Comparison of ENCODE assay signal across 1 cellular context in the genomic region with DNA sequence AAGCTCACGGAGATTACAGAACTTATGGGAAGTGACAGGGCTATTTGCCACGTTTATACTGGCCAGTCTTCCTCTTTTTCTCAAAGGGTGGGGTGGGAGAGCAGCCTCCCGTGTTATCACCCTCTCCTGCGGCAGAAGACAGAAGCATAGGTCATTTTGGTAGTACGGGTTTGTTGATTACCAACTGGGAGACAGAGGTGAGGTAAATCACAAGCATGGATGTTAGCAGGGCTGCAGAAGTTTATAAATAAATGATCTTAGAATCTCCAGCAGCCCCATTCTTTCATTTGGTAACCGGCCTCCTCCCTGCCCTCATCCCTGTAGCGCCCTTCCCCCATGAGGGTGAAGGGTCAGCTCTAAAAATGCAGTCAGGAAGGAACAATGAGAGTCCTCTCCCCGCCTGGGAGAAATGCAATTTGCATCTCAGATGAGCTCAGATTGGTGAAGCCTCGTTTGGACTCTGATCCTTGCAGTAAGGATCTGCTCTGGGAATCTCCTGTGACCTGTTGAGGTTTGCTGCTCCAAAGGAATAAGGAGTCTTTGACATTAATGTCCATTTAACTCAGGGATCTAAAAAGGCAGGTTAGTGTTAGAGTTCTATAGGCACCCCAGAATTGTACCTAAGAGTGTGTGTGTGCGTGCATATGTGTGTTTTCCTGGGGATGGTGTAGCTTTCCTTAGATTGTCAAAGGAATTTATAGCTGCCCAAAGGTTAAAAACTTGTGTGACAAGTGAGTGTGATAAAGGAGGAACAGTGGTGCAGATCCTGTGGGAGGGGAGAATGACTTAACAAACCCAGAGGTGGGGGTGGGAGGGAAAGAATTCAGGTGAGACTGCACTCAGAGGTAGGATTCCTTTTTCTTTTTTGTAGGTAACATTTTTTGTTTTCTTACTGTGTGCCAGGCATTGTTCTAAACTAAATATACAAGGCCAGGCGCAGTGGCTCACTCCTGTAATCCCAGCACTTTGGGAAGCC.
TF ChIP-seq lines count a peak whose summit lies in the region.

No MANE protein-coding gene starts in this region.

TF ChIP-seq in HepG2, 621 proteins besides CTCF, POLR2A, EP300 and RAD21 (continued from another document and continues in another):
- TF ChIP-seq, protein P1, sequence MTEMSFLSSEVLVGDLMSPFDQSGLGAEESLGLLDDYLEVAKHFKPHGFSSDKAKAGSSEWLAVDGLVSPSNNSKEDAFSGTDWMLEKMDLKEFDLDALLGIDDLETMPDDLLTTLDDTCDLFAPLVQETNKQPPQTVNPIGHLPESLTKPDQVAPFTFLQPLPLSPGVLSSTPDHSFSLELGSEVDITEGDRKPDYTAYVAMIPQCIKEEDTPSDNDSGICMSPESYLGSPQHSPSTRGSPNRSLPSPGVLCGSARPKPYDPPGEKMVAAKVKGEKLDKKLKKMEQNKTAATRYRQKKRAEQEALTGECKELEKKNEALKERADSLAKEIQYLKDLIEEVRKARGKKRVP (CRISPR knock-in tag; IDR thresholded peaks at IDR 0.05): peak in 1 of 2 experiments; percentile 65; a peak in 2 of 4 replicates
- TF ChIP-seq, protein P2, sequence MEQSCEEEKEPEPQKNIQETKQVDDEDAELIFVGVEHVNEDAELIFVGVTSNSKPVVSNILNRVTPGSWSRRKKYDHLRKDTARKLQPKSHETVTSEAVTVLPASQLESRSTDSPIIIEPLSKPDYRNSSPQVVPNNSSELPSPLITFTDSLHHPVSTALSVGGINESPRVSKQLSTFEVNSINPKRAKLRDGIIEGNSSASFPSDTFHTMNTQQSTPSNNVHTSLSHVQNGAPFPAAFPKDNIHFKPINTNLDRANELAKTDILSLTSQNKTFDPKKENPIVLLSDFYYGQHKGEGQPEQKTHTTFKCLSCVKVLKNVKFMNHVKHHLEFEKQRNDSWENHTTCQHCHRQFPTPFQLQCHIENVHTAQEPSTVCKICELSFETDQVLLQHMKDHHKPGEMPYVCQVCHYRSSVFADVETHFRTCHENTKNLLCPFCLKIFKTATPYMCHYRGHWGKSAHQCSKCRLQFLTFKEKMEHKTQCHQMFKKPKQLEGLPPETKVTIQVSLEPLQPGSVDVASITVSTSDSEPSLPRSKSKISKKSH (CRISPR knock-in tag; IDR thresholded peaks at IDR 0.05; ENCODE audit: borderline replicate concordance): no peak
- TF ChIP-seq CENPX (CRISPR knock-in tag; IDR thresholded peaks at IDR 0.05): no peak
- no peak for TF ChIP-seq ZNF33A (CRISPR knock-in tag; IDR thresholded peaks at IDR 0.05; ENCODE audit: borderline replicate concordance)
- no peak for TF ChIP-seq ZNF446 (CRISPR knock-in tag; IDR thresholded peaks at IDR 0.05)
- TF ChIP-seq ZC3H13 (CRISPR knock-in tag; IDR thresholded peaks at IDR 0.05): no peak
- no peak for TF ChIP-seq GABPB1 (CRISPR knock-in tag; IDR thresholded peaks at IDR 0.05)
- TF ChIP-seq RFXANK (CRISPR knock-in tag; IDR thresholded peaks at IDR 0.05): no peak
- TF ChIP-seq, protein P3, sequence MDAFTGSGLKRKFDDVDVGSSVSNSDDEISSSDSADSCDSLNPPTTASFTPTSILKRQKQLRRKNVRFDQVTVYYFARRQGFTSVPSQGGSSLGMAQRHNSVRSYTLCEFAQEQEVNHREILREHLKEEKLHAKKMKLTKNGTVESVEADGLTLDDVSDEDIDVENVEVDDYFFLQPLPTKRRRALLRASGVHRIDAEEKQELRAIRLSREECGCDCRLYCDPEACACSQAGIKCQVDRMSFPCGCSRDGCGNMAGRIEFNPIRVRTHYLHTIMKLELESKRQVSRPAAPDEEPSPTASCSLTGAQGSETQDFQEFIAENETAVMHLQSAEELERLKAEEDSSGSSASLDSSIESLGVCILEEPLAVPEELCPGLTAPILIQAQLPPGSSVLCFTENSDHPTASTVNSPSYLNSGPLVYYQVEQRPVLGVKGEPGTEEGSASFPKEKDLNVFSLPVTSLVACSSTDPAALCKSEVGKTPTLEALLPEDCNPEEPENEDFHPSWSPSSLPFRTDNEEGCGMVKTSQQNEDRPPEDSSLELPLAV (CRISPR knock-in tag; conservative IDR thresholded peaks at IDR 0.05; ENCODE audit: low read depth): no peak
- TF ChIP-seq ZNF563 (CRISPR knock-in tag; IDR thresholded peaks at IDR 0.05): no peak
- TF ChIP-seq IRX3 (CRISPR knock-in tag; IDR thresholded peaks at IDR 0.05; ENCODE audit: borderline replicate concordance, low read depth): no peak
- no peak for TF ChIP-seq ZNF10 (CRISPR knock-in tag; IDR thresholded peaks at IDR 0.05; ENCODE audit: borderline replicate concordance, low read depth)
- TF ChIP-seq TCF12 (IDR thresholded peaks at IDR 0.05): no peak
- TF ChIP-seq TCF12 (CRISPR knock-in tag; IDR thresholded peaks at IDR 0.05): no peak
- TF ChIP-seq ZNF501 (CRISPR knock-in tag; IDR thresholded peaks at IDR 0.05): no peak
- no peak for TF ChIP-seq ZFP41 (CRISPR knock-in tag; IDR thresholded peaks at IDR 0.05; ENCODE audit: borderline replicate concordance)
- TF ChIP-seq ZNF496 (CRISPR knock-in tag; IDR thresholded peaks at IDR 0.05; ENCODE audit: insufficient replicate concordance): no peak
- TF ChIP-seq BCL6 (CRISPR knock-in tag; IDR thresholded peaks at IDR 0.05): peak; percentile 33; the same call in 1 of the 2 replicates
- TF ChIP-seq SOX6 (IDR thresholded peaks at IDR 0.05): no peak
- TF ChIP-seq SOX6 (CRISPR knock-in tag; IDR thresholded peaks at IDR 0.05): peak; percentile 44
- TF ChIP-seq ZNF569 (CRISPR knock-in tag; IDR thresholded peaks at IDR 0.05; ENCODE audit: borderline replicate concordance): no peak
- TF ChIP-seq SRSF1 (optimal IDR thresholded peaks at IDR 0.05; ENCODE audit: low read depth, low read length): no peak
- TF ChIP-seq ZNF3 (CRISPR knock-in tag; IDR thresholded peaks at IDR 0.05): peak; percentile 85
- TF ChIP-seq SETDB1 (CRISPR knock-in tag; IDR thresholded peaks at IDR 0.05; ENCODE audit: borderline replicate concordance): no peak
- TF ChIP-seq XBP1 (CRISPR knock-in tag; IDR thresholded peaks at IDR 0.05): no peak
- TF ChIP-seq, protein P4, sequence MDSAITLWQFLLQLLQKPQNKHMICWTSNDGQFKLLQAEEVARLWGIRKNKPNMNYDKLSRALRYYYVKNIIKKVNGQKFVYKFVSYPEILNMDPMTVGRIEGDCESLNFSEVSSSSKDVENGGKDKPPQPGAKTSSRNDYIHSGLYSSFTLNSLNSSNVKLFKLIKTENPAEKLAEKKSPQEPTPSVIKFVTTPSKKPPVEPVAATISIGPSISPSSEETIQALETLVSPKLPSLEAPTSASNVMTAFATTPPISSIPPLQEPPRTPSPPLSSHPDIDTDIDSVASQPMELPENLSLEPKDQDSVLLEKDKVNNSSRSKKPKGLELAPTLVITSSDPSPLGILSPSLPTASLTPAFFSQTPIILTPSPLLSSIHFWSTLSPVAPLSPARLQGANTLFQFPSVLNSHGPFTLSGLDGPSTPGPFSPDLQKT (CRISPR knock-in tag; IDR thresholded peaks at IDR 0.05; ENCODE audit: borderline replicate concordance): no peak
- TF ChIP-seq ZSCAN20 (CRISPR knock-in tag; IDR thresholded peaks at IDR 0.05; ENCODE audit: borderline replicate concordance): no peak
- peak; percentile 68 for TF ChIP-seq TEAD3 (CRISPR knock-in tag; optimal IDR thresholded peaks at IDR 0.05; ENCODE audit: borderline replicate concordance)
- no peak for TF ChIP-seq ZNF143 (CRISPR knock-in tag; IDR thresholded peaks at IDR 0.05)
- peak; percentile 70; the same call in 1 of the 2 replicates for TF ChIP-seq SOX5 (CRISPR knock-in tag; IDR thresholded peaks at IDR 0.05; ENCODE audit: borderline replicate concordance)
- TF ChIP-seq ISL2 (CRISPR knock-in tag; IDR thresholded peaks at IDR 0.05): no peak
- no peak for TF ChIP-seq TAF15 (IDR thresholded peaks at IDR 0.05; ENCODE audit: low read depth, low read length, poor library complexity, severe bottlenecking)
- TF ChIP-seq MAF1 (CRISPR knock-in tag; IDR thresholded peaks at IDR 0.05; ENCODE audit: borderline replicate concordance): no peak
- no peak for TF ChIP-seq ZKSCAN1 (IDR thresholded peaks at IDR 0.05; ENCODE audit: low read length)
- peak; percentile 90 for TF ChIP-seq NR2F6 (IDR thresholded peaks at IDR 0.05)
- TF ChIP-seq NR2F6 (CRISPR knock-in tag; IDR thresholded peaks at IDR 0.05): peak; percentile 88
- peak; percentile 91 for TF ChIP-seq PPARG (CRISPR knock-in tag; conservative IDR thresholded peaks at IDR 0.05)
- no peak for TF ChIP-seq ZFP36 (IDR thresholded peaks at IDR 0.05; ENCODE audit: borderline replicate concordance, low read depth, low read length, partially characterized antibody)
- no peak for TF ChIP-seq POGZ (CRISPR knock-in tag; IDR thresholded peaks at IDR 0.05)
- no peak for TF ChIP-seq ZNF616 (CRISPR knock-in tag; IDR thresholded peaks at IDR 0.05; ENCODE audit: low read depth)
- TF ChIP-seq ZNF788 (CRISPR knock-in tag; IDR thresholded peaks at IDR 0.05; ENCODE audit: borderline replicate concordance): no peak
- TF ChIP-seq PITX1 (CRISPR knock-in tag; IDR thresholded peaks at IDR 0.05): 0 out of 2 replicates have a peak, but pooled peaks have one; percentile 28
- peak; percentile 54 for TF ChIP-seq ASH2L (IDR thresholded peaks at IDR 0.05; ENCODE audit: insufficient read length, low read depth, low read length)
- TF ChIP-seq ZBTB7B (CRISPR knock-in tag; IDR thresholded peaks at IDR 0.05): 0 out of 2 replicates have a peak, but pooled peaks have one; percentile 1
- no peak for TF ChIP-seq MTF2 (CRISPR knock-in tag; IDR thresholded peaks at IDR 0.05; ENCODE audit: borderline replicate concordance)
- TF ChIP-seq, protein P5, sequence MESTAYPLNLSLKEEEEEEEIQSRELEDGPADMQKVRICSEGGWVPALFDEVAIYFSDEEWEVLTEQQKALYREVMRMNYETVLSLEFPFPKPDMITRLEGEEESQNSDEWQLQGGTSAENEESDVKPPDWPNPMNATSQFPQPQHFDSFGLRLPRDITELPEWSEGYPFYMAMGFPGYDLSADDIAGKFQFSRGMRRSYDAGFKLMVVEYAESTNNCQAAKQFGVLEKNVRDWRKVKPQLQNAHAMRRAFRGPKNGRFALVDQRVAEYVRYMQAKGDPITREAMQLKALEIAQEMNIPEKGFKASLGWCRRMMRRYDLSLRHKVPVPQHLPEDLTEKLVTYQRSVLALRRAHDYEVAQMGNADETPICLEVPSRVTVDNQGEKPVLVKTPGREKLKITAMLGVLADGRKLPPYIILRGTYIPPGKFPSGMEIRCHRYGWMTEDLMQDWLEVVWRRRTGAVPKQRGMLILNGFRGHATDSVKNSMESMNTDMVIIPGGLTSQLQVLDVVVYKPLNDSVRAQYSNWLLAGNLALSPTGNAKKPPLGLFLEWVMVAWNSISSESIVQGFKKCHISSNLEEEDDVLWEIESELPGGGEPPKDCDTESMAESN (CRISPR knock-in tag; conservative IDR thresholded peaks at IDR 0.05): no peak
- no peak for TF ChIP-seq SMARCC2 (IDR thresholded peaks at IDR 0.05)
- TF ChIP-seq ZNF747 (CRISPR knock-in tag; IDR thresholded peaks at IDR 0.05; ENCODE audit: borderline replicate concordance): no peak
- peak; percentile 51; the same call in 1 of the 2 replicates for TF ChIP-seq ETV5 (CRISPR knock-in tag; IDR thresholded peaks at IDR 0.05; ENCODE audit: borderline replicate concordance)
- no peak for TF ChIP-seq ZNF101 (CRISPR knock-in tag; IDR thresholded peaks at IDR 0.05; ENCODE audit: borderline replicate concordance, low read depth)
- no peak for TF ChIP-seq ZNF589 (CRISPR knock-in tag; conservative IDR thresholded peaks at IDR 0.05)
- TF ChIP-seq CREB1 (IDR thresholded peaks at IDR 0.05): no peak
- peak; percentile 57; the same call in 1 of the 2 replicates for TF ChIP-seq CREB1 (CRISPR knock-in tag; IDR thresholded peaks at IDR 0.05)
- TF ChIP-seq, protein P6, sequence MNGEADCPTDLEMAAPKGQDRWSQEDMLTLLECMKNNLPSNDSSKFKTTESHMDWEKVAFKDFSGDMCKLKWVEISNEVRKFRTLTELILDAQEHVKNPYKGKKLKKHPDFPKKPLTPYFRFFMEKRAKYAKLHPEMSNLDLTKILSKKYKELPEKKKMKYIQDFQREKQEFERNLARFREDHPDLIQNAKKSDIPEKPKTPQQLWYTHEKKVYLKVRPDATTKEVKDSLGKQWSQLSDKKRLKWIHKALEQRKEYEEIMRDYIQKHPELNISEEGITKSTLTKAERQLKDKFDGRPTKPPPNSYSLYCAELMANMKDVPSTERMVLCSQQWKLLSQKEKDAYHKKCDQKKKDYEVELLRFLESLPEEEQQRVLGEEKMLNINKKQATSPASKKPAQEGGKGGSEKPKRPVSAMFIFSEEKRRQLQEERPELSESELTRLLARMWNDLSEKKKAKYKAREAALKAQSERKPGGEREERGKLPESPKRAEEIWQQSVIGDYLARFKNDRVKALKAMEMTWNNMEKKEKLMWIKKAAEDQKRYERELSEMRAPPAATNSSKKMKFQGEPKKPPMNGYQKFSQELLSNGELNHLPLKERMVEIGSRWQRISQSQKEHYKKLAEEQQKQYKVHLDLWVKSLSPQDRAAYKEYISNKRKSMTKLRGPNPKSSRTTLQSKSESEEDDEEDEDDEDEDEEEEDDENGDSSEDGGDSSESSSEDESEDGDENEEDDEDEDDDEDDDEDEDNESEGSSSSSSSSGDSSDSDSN (CRISPR knock-in tag; IDR thresholded peaks at IDR 0.05): no peak
- TF ChIP-seq IRF2 (CRISPR knock-in tag; IDR thresholded peaks at IDR 0.05): peak; percentile 55; the same call in 1 of the 2 replicates
- no peak for TF ChIP-seq KLF16 (CRISPR knock-in tag; IDR thresholded peaks at IDR 0.05)
- no peak for TF ChIP-seq FOSL1 (CRISPR knock-in tag; IDR thresholded peaks at IDR 0.05; ENCODE audit: borderline replicate concordance)
- no peak for TF ChIP-seq ZNF256 (CRISPR knock-in tag; conservative IDR thresholded peaks at IDR 0.05)
- TF ChIP-seq RFX3 (CRISPR knock-in tag; IDR thresholded peaks at IDR 0.05): no peak
- no peak for TF ChIP-seq KDM2A (CRISPR knock-in tag; IDR thresholded peaks at IDR 0.05; ENCODE audit: borderline replicate concordance, low read depth)
- TF ChIP-seq, protein P7, sequence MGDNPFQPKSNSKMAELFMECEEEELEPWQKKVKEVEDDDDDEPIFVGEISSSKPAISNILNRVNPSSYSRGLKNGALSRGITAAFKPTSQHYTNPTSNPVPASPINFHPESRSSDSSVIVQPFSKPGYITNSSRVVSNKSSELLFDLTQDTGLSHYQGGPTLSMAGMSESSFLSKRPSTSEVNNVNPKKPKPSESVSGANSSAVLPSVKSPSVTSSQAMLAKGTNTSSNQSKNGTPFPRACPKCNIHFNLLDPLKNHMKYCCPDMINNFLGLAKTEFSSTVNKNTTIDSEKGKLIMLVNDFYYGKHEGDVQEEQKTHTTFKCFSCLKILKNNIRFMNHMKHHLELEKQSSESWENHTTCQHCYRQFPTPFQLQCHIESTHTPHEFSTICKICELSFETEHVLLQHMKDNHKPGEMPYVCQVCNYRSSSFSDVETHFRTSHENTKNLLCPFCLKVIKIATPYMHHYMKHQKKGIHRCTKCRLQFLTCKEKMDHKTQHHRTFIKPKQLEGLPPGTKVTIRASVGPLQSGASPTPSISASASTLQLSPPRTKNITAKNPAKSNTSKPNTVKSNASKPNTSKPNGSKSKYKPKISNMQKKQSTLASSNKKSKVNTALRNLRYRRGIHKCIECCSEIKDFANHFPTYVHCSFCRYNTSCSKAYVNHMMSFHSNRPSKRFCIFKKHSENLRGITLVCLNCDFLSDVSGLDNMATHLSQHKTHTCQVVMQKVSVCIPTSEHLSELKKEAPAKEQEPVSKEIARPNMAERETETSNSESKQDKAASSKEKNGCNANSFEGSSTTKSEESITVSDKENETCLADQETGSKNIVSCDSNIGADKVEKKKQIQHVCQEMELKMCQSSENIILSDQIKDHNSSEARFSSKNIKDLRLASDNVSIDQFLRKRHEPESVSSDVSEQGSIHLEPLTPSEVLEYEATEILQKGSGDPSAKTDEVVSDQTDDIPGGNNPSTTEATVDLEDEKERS (CRISPR knock-in tag; IDR thresholded peaks at IDR 0.05): no peak
- no peak for TF ChIP-seq ZNF34 (CRISPR knock-in tag; IDR thresholded peaks at IDR 0.05; ENCODE audit: borderline replicate concordance)
- no peak for TF ChIP-seq KAT7 (CRISPR knock-in tag; IDR thresholded peaks at IDR 0.05; ENCODE audit: borderline replicate concordance)
